1 cellular context compared by ENCODE assay signal in the genomic region with DNA sequence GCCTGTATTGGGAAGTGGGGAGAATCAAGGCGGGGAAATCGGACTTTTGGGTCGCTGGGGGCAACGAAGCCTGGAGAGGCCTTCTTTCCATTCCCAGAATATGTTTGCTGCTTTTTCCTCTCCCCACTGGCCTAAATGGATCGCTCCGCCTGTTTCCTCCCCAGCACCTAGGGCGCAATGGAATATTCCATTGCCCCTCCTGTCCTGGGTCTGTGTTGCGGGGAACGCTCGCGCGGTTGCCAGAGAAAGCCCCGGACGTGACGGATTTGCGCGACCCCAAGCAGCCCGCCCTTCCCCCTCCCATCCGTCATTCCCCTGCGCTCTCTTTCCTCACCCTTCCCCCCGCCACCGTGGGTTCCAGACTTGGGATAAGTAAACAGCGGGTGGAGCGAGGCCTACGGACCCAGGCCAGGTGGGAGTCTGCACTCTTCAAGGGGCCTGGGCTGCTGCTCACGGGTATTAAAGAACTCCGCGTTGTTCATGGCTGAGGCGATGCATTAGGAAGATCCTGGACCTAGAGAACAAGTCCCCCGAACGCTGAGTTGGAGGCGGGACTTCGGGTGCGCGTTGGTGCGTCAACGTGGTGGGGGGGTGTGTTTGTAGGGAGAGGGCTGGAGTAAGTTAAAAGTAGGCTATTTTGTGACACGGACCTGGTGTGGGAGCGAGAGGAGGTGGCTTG.
TF ChIP-seq lines count a peak whose summit lies in the region.

A gene with protein sequence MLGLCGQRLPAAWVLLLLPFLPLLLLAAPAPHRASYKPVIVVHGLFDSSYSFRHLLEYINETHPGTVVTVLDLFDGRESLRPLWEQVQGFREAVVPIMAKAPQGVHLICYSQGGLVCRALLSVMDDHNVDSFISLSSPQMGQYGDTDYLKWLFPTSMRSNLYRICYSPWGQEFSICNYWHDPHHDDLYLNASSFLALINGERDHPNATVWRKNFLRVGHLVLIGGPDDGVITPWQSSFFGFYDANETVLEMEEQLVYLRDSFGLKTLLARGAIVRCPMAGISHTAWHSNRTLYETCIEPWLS (plus strand): TSS at position 307 of the 679 bp plus-strand sequence. CDS start 454 bp downstream, outside the sequence.

TF ChIP-seq in K562, 482 proteins besides CTCF, POLR2A, EP300 and RAD21 (continued from another document and continues in another):
- TF ChIP-seq, protein P1, sequence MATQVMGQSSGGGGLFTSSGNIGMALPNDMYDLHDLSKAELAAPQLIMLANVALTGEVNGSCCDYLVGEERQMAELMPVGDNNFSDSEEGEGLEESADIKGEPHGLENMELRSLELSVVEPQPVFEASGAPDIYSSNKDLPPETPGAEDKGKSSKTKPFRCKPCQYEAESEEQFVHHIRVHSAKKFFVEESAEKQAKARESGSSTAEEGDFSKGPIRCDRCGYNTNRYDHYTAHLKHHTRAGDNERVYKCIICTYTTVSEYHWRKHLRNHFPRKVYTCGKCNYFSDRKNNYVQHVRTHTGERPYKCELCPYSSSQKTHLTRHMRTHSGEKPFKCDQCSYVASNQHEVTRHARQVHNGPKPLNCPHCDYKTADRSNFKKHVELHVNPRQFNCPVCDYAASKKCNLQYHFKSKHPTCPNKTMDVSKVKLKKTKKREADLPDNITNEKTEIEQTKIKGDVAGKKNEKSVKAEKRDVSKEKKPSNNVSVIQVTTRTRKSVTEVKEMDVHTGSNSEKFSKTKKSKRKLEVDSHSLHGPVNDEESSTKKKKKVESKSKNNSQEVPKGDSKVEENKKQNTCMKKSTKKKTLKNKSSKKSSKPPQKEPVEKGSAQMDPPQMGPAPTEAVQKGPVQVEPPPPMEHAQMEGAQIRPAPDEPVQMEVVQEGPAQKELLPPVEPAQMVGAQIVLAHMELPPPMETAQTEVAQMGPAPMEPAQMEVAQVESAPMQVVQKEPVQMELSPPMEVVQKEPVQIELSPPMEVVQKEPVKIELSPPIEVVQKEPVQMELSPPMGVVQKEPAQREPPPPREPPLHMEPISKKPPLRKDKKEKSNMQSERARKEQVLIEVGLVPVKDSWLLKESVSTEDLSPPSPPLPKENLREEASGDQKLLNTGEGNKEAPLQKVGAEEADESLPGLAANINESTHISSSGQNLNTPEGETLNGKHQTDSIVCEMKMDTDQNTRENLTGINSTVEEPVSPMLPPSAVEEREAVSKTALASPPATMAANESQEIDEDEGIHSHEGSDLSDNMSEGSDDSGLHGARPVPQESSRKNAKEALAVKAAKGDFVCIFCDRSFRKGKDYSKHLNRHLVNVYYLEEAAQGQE (CRISPR knock-in tag; IDR thresholded peaks at IDR 0.05; ENCODE audit: low read depth), result peak; percentile 61; the same call in 1 of the 2 replicates
- TF ChIP-seq STAT6 (CRISPR knock-in tag; IDR thresholded peaks at IDR 0.05) (peak; percentile 90; the same call in 1 of the 2 replicates), MCM2 (IDR thresholded peaks at IDR 0.05; ENCODE audit: low read depth) (no peak), PCBP2 (IDR thresholded peaks at IDR 0.05; ENCODE audit: low read depth, low read length, poor library complexity, severe bottlenecking) (no peak), COPS2 (conservative IDR thresholded peaks at IDR 0.05) (no peak), CBX1 (IDR thresholded peaks at IDR 0.05; ENCODE audit: low read depth) (no peak), GATAD2B (IDR thresholded peaks at IDR 0.05; ENCODE audit: borderline replicate concordance) (0 out of 2 replicates have a peak, but pooled peaks have one; percentile 48), FOXA3 (CRISPR knock-in tag; conservative IDR thresholded peaks at IDR 0.05 in 1 of 2, IDR thresholded peaks at IDR 0.05 in 1 of 2) (peak; percentile 72 to 89), RBM15 (IDR thresholded peaks at IDR 0.05; ENCODE audit: insufficient read depth, low read length) (no peak), BRF2 (IDR thresholded peaks at IDR 0.05; ENCODE audit: borderline replicate concordance, insufficient read depth, insufficient read length) (no peak), CHD1 (IDR thresholded peaks at IDR 0.05; ENCODE audit: low read length) (peak; percentile 72), TAL1 (IDR thresholded peaks at IDR 0.05) (0 out of 2 replicates have a peak, but pooled peaks have one; percentile 2), NR2C1 (IDR thresholded peaks at IDR 0.05) (peak; percentile 69), NR2C1 (tag; IDR thresholded peaks at IDR 0.05) (peak; percentile 59), ZMIZ1 (IDR thresholded peaks at IDR 0.05; ENCODE audit: low read depth in 2 of 2, low read length in 2 of 2) (peak in 1 of 2 experiments; percentile 9; a peak in 1 of 4 replicates), NONO (IDR thresholded peaks at IDR 0.05; ENCODE audit: low read depth in 2 of 2, low read length in 1 of 2) (peak in 1 of 2 experiments; percentile 98; a peak in 2 of 4 replicates), SIX5 (IDR thresholded peaks at IDR 0.05; ENCODE audit: borderline replicate concordance in 1 of 2, insufficient read depth in 1 of 2, low read depth in 1 of 2, low read length in 2 of 2) (peak; percentile 7 to 27; a peak in 2 of 4 replicates), HES1 (IDR thresholded peaks at IDR 0.05; ENCODE audit: low read depth) (no peak), SNRNP70 (optimal IDR thresholded peaks at IDR 0.05; ENCODE audit: low read depth, low read length) (no peak), HMGXB4 (CRISPR knock-in tag; IDR thresholded peaks at IDR 0.05) (0 out of 2 replicates have a peak, but pooled peaks have one; percentile 34), C11orf30 (IDR thresholded peaks at IDR 0.05; ENCODE audit: low read depth) (peak; percentile 90)
- TF ChIP-seq, protein P2, sequence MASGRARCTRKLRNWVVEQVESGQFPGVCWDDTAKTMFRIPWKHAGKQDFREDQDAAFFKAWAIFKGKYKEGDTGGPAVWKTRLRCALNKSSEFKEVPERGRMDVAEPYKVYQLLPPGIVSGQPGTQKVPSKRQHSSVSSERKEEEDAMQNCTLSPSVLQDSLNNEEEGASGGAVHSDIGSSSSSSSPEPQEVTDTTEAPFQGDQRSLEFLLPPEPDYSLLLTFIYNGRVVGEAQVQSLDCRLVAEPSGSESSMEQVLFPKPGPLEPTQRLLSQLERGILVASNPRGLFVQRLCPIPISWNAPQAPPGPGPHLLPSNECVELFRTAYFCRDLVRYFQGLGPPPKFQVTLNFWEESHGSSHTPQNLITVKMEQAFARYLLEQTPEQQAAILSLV (tag; IDR thresholded peaks at IDR 0.05), result no peak
- TF ChIP-seq, protein P3, sequence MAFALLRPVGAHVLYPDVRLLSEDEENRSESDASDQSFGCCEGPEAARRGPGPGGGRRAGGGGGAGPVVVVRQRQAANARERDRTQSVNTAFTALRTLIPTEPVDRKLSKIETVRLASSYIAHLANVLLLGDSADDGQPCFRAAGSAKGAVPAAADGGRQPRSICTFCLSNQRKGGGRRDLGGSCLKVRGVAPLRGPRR (CRISPR knock-in tag; IDR thresholded peaks at IDR 0.05), result no peak
- TF ChIP-seq, protein P4, sequence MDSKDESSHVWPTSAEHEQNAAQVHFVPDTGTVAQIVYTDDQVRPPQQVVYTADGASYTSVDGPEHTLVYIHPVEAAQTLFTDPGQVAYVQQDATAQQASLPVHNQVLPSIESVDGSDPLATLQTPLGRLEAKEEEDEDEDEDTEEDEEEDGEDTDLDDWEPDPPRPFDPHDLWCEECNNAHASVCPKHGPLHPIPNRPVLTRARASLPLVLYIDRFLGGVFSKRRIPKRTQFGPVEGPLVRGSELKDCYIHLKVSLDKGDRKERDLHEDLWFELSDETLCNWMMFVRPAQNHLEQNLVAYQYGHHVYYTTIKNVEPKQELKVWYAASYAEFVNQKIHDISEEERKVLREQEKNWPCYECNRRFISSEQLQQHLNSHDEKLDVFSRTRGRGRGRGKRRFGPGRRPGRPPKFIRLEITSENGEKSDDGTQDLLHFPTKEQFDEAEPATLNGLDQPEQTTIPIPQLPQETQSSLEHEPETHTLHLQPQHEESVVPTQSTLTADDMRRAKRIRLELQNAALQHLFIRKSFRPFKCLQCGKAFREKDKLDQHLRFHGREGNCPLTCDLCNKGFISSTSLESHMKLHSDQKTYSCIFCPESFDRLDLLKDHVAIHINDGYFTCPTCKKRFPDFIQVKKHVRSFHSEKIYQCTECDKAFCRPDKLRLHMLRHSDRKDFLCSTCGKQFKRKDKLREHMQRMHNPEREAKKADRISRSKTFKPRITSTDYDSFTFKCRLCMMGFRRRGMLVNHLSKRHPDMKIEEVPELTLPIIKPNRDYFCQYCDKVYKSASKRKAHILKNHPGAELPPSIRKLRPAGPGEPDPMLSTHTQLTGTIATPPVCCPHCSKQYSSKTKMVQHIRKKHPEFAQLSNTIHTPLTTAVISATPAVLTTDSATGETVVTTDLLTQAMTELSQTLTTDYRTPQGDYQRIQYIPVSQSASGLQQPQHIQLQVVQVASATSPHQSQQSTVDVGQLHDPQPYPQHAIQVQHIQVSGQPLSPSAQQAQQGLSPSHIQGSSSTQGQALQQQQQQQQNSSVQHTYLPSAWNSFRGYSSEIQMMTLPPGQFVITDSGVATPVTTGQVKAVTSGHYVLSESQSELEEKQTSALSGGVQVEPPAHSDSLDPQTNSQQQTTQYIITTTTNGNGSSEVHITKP (IDR thresholded peaks at IDR 0.05; ENCODE audit: partially characterized antibody), result peak; percentile 99
